ENCODE assay signal across 4 cellular contexts in the genomic region with DNA sequence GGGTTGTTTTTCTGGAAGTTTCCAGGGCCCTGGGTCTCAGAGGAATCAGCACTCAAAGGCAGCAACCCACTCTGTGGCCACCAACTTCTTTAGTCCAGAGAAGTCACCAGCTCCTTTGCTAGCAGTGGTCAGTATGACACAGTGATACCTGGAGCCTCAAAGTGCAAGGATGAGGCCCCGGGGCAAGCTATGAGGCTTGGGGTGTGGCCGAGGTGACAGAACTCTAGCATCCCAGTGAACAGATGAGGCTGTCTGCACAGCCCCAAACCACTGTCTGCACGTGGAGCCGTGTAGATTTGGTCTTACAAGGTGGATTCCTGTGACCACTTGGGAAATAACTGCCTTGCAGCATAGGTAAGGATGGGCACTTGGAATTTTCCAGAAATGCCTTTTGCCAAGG. TPM values are rescaled to one million over a fixed set of nuclear protein-coding genes. Genes with fewer than 3 reads are reported as not detected.
"Had no signal": no experiment of that assay in that cellular context is flagged by ENCODE, and none has a peak within 500 bp of the region (broad histone marks: within the 10 kb centered on the region; RNA-seq: fewer than 3 reads in every experiment).

No MANE protein-coding gene starts in this region.

- DNase-seq: GDM1, GF-D8 had no signal

- ATAC-seq: GM12878 had no signal

- H3K4me3 ChIP-seq: GM12878 had no signal

RNA-seq across cellular contexts. Expression of gene TEKT5, which starts 24.9 kb away (rescaled TPM):
- total RNA-seq: G401 had no signal
